In genomic region chr16:55754056-55754455, GRCh38 we compare ENCODE assay signal across 19 cellular contexts.
DNase-seq lines count a peak whose midpoint lies in the region; ATAC-seq and TF ChIP-seq lines count a peak whose summit lies in the region.
"Had no signal": no experiment of that assay in that cellular context is flagged by ENCODE, and none has a peak within 500 bp of the region (broad histone marks: within the 10 kb centered on the region; RNA-seq: fewer than 3 reads in every experiment).

No MANE protein-coding gene starts in this region.

- intact Hi-C loops in heart right ventricle (cut with DNase I), result no loop called here

- H2BK5ac ChIP-seq in mesendoderm (ENCODE audit: low read length), result no peak overlapping the region

- no peaks in the 10 kb centered on the region for H3K79me2 ChIP-seq in mesendoderm (ENCODE audit: control insufficient read depth, insufficient read depth, low read length)

- TF ChIP-seq CTCF in heart right ventricle (IDR thresholded peaks at IDR 0.05), result no peak

- H3K27me3 Mint-ChIP-seq in activated CD4-positive, alpha-beta memory T cell treated with anti-CD3 and anti-CD28 coated beads, Interleukin-2, amount 10 ng/mL, durations not matched to agents 7 days and 5 days, result peaks cover 2% of the 10 kb centered on the region

- H3K4me3 ChIP-seq in mesendoderm (ENCODE audit: low read length), result no peak overlapping the region
- H3K4me3 ChIP-seq in heart right ventricle, result no peak overlapping the region
- H3K4me3 ChIP-seq: pancreas, skin epidermis, transverse colon had no signal

- H3K79me1 ChIP-seq in mesendoderm (ENCODE audit: low read length), result no peaks in the 10 kb centered on the region

- CTCF ChIA-PET in activated CD4-positive, alpha-beta memory T cell treated with anti-CD3 and anti-CD28 coated beads, Interleukin-2, amount 10 ng/mL, durations not matched to agents 7 days and 5 days (lab: Charles Lee), result no interaction called here

- H2AK5ac ChIP-seq in mesendoderm (ENCODE audit: low read length), result no peak overlapping the region

- H4K5ac ChIP-seq in mesendoderm (ENCODE audit: low read length), result no peak overlapping the region

- H3K18ac ChIP-seq in mesendoderm (ENCODE audit: low read length), result no peak overlapping the region

- no peak for ATAC-seq in heart right ventricle
- ATAC-seq: CD8-positive, alpha-beta T cell; HepG2; pancreas had no signal

- no peak overlapping the region for H3K9ac ChIP-seq in mesendoderm (ENCODE audit: low read length)

- no peak overlapping the region for H2BK120ac ChIP-seq in mesendoderm (ENCODE audit: low read depth, low read length)

- peaks cover 0 to 29% (median 0%) of the 10 kb centered on the region in 11 donors for H3K9me3 ChIP-seq in heart right ventricle
- H3K9me3 ChIP-seq: pancreas had no signal

- peaks cover 41% of the 10 kb centered on the region for H3K9me3 Mint-ChIP-seq in activated CD4-positive, alpha-beta memory T cell treated with anti-CD3 and anti-CD28 coated beads, Interleukin-2, amount 10 ng/mL, durations not matched to agents 7 days and 5 days

- H3K27me3 ChIP-seq in mesendoderm (ENCODE audit: insufficient read depth, low read length, poor library complexity) (no peaks in the 10 kb centered on the region), heart right ventricle (no peaks in the 10 kb centered on the region)
- H3K27me3 ChIP-seq: brain microvascular endothelial cell, pancreas, transverse colon had no signal

- H3K23ac ChIP-seq in mesendoderm (ENCODE audit: low read length), result no peak overlapping the region

- H3K4me1 ChIP-seq in mesendoderm (ENCODE audit: control insufficient read depth, low read depth, low read length), result no peaks in the 10 kb centered on the region
- peaks cover 0 to 8% (median 0%) of the 10 kb centered on the region in 9 donors for H3K4me1 ChIP-seq in heart right ventricle
- H3K4me1 ChIP-seq: pancreas, transverse colon had no signal

- no peak overlapping the region for H4K8ac ChIP-seq in mesendoderm (ENCODE audit: low read depth, low read length)

- H3K56ac ChIP-seq in mesendoderm (ENCODE audit: low read length), result no peak overlapping the region

- DNase-seq in NOMO-1 (lab: John Stamatoyannopoulos, UW; ENCODE audit: unreplicated experiment in 2 of 2) (peak; percentile 14 to 36), NOMO-1 treated with dmso at 0.1 percent for 144 hours (lab: John Stamatoyannopoulos, UW; ENCODE audit: unreplicated experiment) (no peak), MV-4-11 (lab: John Stamatoyannopoulos, UW) (peak; percentile 98), mesendoderm (no peak), hypothalamus (lab: John Stamatoyannopoulos, UW) (no peak), GM03348 (ENCODE audit: low spot score) (no peak), heart right ventricle (no peak)
- DNase-seq in activated CD4-positive, alpha-beta memory T cell treated with anti-CD3 and anti-CD28 coated beads, Interleukin-2, amount 10 ng/mL, durations not matched to agents 7 days and 5 days, result no peak
- DNase-seq: activated naive CD4-positive, alpha-beta T cell treated with Interleukin-2 at 50 U/mL for 16 hours; brain microvascular endothelial cell; CD8-positive, alpha-beta T cell; NCI-H1092 treated with DMSO at 0.1 percent for 48 hours; NCI-H774; pancreas; SHP77 treated with DMSO at 0.1 percent for 48 hours; transverse colon had no signal

- no peak overlapping the region for H3K4me2 ChIP-seq in mesendoderm (ENCODE audit: low read length)

- H3K27ac Mint-ChIP-seq in activated CD4-positive, alpha-beta memory T cell treated with anti-CD3 and anti-CD28 coated beads, Interleukin-2, amount 10 ng/mL, durations not matched to agents 7 days and 5 days, result peak overlapping the region; percentile 97

- POLR2A ChIA-PET in activated CD4-positive, alpha-beta memory T cell treated with anti-CD3 and anti-CD28 coated beads, Interleukin-2, amount 10 ng/mL, durations not matched to agents 7 days and 5 days (lab: Charles Lee), result no interaction called here

- no peak overlapping the region for H3K4me3 Mint-ChIP-seq in activated CD4-positive, alpha-beta memory T cell treated with anti-CD3 and anti-CD28 coated beads, Interleukin-2, amount 10 ng/mL, durations not matched to agents 7 days and 5 days
- H3K4me3 Mint-ChIP-seq: CD8-positive, alpha-beta T cell had no signal

- H3K36me3 ChIP-seq in mesendoderm (ENCODE audit: control insufficient read depth, insufficient read depth, low read length) (no peaks in the 10 kb centered on the region), heart right ventricle (no peaks in the 10 kb centered on the region)
- H3K36me3 ChIP-seq: brain microvascular endothelial cell, pancreas, transverse colon had no signal

- H2BK15ac ChIP-seq in mesendoderm (replicated peaks; ENCODE audit: low read depth), result no peak overlapping the region

- H3K27ac ChIP-seq in mesendoderm (ENCODE audit: low read depth, low read length), result peak overlapping the region; percentile 19
- no peak overlapping the region for H3K27ac ChIP-seq in heart right ventricle
- H3K27ac ChIP-seq: 22Rv1, brain microvascular endothelial cell, pancreas had no signal

- H3K4ac ChIP-seq in mesendoderm (ENCODE audit: low read depth, low read length), result no peak overlapping the region

- H3K36me3 Mint-ChIP-seq in activated CD4-positive, alpha-beta memory T cell treated with anti-CD3 and anti-CD28 coated beads, Interleukin-2, amount 10 ng/mL, durations not matched to agents 7 days and 5 days (ENCODE audit: low read depth), result peaks cover 25% of the 10 kb centered on the region

- peaks cover 24% of the 10 kb centered on the region for H3K4me1 Mint-ChIP-seq in activated CD4-positive, alpha-beta memory T cell treated with anti-CD3 and anti-CD28 coated beads, Interleukin-2, amount 10 ng/mL, durations not matched to agents 7 days and 5 days

Comparison
In these comparisons a context has a peak if more than half of its experiments do, and no peak if none do; other contexts are left out.
1. DNase-seq: peak in NOMO-1 (2 of 2) and MV-4-11 (single experiment); none in NOMO-1 treated with dmso at 0.1 percent for 144 hours (single experiment), activated CD4-positive, alpha-beta memory T cell treated with anti-CD3 and anti-CD28 coated beads, Interleukin-2, amount 10 ng/mL, durations not matched to agents 7 days and 5 days (single experiment), mesendoderm (single experiment), hypothalamus (0 of 51), GM03348 (single experiment) and heart right ventricle (0 of 2).